ENCODE assay signal across 1 cellular context in the genomic region with DNA sequence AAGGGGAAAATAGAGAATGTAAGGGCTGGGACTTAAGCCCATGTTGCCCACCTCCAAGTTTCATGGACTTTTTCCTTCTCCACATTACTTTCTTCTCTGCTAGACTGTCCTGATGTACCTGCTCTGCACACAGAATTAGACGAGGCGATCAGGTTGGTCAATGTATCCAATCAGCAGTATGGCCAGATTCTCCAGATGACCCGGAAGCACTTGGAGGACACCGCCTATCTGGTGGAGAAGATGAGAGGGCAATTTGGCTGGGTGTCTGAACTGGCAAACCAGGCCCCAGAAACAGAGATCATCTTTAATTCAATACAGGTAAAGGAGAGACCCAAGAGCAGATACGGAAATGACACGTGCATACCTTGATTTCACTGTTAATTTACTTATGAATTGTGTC.
TF ChIP-seq lines count a peak whose summit lies in the region.

No MANE protein-coding gene starts in this region.

TF ChIP-seq in HepG2, 621 proteins besides CTCF, POLR2A, EP300 and RAD21:
- TF ChIP-seq MED8 (CRISPR knock-in tag; IDR thresholded peaks at IDR 0.05; ENCODE audit: insufficient replicate concordance) (no peak), NR2C2 (CRISPR knock-in tag; IDR thresholded peaks at IDR 0.05; ENCODE audit: borderline replicate concordance) (0 out of 2 replicates have a peak, but pooled peaks have one; percentile 37), MED13 (CRISPR knock-in tag; IDR thresholded peaks at IDR 0.05) (no peak)
- TF ChIP-seq, protein P1, sequence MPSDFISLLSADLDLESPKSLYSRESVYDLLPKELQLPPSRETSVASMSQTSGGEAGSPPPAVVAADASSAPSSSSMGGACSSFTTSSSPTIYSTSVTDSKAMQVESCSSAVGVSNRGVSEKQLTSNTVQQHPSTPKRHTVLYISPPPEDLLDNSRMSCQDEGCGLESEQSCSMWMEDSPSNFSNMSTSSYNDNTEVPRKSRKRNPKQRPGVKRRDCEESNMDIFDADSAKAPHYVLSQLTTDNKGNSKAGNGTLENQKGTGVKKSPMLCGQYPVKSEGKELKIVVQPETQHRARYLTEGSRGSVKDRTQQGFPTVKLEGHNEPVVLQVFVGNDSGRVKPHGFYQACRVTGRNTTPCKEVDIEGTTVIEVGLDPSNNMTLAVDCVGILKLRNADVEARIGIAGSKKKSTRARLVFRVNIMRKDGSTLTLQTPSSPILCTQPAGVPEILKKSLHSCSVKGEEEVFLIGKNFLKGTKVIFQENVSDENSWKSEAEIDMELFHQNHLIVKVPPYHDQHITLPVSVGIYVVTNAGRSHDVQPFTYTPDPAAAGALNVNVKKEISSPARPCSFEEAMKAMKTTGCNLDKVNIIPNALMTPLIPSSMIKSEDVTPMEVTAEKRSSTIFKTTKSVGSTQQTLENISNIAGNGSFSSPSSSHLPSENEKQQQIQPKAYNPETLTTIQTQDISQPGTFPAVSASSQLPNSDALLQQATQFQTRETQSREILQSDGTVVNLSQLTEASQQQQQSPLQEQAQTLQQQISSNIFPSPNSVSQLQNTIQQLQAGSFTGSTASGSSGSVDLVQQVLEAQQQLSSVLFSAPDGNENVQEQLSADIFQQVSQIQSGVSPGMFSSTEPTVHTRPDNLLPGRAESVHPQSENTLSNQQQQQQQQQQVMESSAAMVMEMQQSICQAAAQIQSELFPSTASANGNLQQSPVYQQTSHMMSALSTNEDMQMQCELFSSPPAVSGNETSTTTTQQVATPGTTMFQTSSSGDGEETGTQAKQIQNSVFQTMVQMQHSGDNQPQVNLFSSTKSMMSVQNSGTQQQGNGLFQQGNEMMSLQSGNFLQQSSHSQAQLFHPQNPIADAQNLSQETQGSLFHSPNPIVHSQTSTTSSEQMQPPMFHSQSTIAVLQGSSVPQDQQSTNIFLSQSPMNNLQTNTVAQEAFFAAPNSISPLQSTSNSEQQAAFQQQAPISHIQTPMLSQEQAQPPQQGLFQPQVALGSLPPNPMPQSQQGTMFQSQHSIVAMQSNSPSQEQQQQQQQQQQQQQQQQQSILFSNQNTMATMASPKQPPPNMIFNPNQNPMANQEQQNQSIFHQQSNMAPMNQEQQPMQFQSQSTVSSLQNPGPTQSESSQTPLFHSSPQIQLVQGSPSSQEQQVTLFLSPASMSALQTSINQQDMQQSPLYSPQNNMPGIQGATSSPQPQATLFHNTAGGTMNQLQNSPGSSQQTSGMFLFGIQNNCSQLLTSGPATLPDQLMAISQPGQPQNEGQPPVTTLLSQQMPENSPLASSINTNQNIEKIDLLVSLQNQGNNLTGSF (CRISPR knock-in tag; IDR thresholded peaks at IDR 0.05): no peak
- TF ChIP-seq, protein P2, sequence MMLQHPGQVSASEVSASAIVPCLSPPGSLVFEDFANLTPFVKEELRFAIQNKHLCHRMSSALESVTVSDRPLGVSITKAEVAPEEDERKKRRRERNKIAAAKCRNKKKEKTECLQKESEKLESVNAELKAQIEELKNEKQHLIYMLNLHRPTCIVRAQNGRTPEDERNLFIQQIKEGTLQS (CRISPR knock-in tag; IDR thresholded peaks at IDR 0.05): no peak
